In genomic region chr10:117241541-117242462, GRCh38 we compare ENCODE assay signal across 10 cellular contexts. TPM values are rescaled to one million over a fixed set of nuclear protein-coding genes. Genes with fewer than 3 reads are reported as not detected.
DNase-seq lines count a peak whose midpoint lies in the region; ATAC-seq and TF ChIP-seq lines count a peak whose summit lies in the region.
"Had no signal": no experiment of that assay in that cellular context is flagged by ENCODE, and none has a peak within 500 bp of the region (broad histone marks: within the 10 kb centered on the region; RNA-seq: fewer than 3 reads in every experiment).

No MANE protein-coding gene starts in this region.

- no peak overlapping the region for H3K27ac ChIP-seq in lower lobe of right lung

- peaks cover 9% of the 10 kb centered on the region for H3K4me1 Mint-ChIP-seq in stimulated activated naive CD8-positive, alpha-beta T cell treated with anti-CD3 and anti-CD28 coated beads, Interleukin-15, Interleukin-2, amounts not matched to agents 100 ng/mL and 50 ng/mL, for 24 hours (ENCODE audit: low read depth)
- H3K4me1 Mint-ChIP-seq in central memory CD8-positive, alpha-beta T cell, result no peaks in the 10 kb centered on the region

- ATAC-seq in stimulated activated naive CD8-positive, alpha-beta T cell treated with anti-CD3 and anti-CD28 coated beads, Interleukin-15, Interleukin-2, amounts not matched to agents 100 U/mL and 50 U/mL, for 24 hours, result no peak
- no peak for ATAC-seq in central memory CD8-positive, alpha-beta T cell (replicated peaks; ENCODE audit: extremely low read depth, poor library complexity, severe bottlenecking)
- ATAC-seq in lower lobe of right lung (peak in 1 of 2 donors; percentile 24), GM21390 (IDR thresholded peaks at IDR 0.05; ENCODE audit: unreplicated experiment) (no peak), GM21360 (IDR thresholded peaks at IDR 0.05; ENCODE audit: unreplicated experiment) (no peak)

- H3K27ac Mint-ChIP-seq in stimulated activated naive CD8-positive, alpha-beta T cell treated with anti-CD3 and anti-CD28 coated beads, Interleukin-15, Interleukin-2, amounts not matched to agents 100 ng/mL and 50 ng/mL, for 24 hours, result no peak overlapping the region
- H3K27ac Mint-ChIP-seq in central memory CD8-positive, alpha-beta T cell (ENCODE audit: low read depth), result no peak overlapping the region
- H3K27ac Mint-ChIP-seq: T-helper 1 cell treated with Interleukin-12 subunit alpha and Interleukin-12 subunit beta and Interleukin-4 antibody, amounts not matched to agents 30 μg/mL and 1 μg/mL, for 36 hours had no signal

- TF ChIP-seq CTCF in lower lobe of right lung (IDR thresholded peaks at IDR 0.05), result no peak

- H3K4me1 ChIP-seq in lower lobe of right lung, result peaks cover 6% of the 10 kb centered on the region

- H3K27me3 ChIP-seq in lower lobe of right lung (ENCODE audit: low read depth), result peaks cover 46% of the 10 kb centered on the region

- H3K36me3 ChIP-seq in lower lobe of right lung, result no peaks in the 10 kb centered on the region

- no peaks in the 10 kb centered on the region for H3K9me3 Mint-ChIP-seq in stimulated activated naive CD8-positive, alpha-beta T cell treated with anti-CD3 and anti-CD28 coated beads, Interleukin-15, Interleukin-2, amounts not matched to agents 100 ng/mL and 50 ng/mL, for 24 hours
- H3K9me3 Mint-ChIP-seq in central memory CD8-positive, alpha-beta T cell, result no peaks in the 10 kb centered on the region
- H3K9me3 Mint-ChIP-seq: T-helper 1 cell treated with Interleukin-12 subunit alpha and Interleukin-12 subunit beta and Interleukin-4 antibody, amounts not matched to agents 30 μg/mL and 1 μg/mL, for 36 hours had no signal

- H3K4me3 Mint-ChIP-seq in stimulated activated naive CD8-positive, alpha-beta T cell treated with anti-CD3 and anti-CD28 coated beads, Interleukin-15, Interleukin-2, amounts not matched to agents 100 ng/mL and 50 ng/mL, for 24 hours, result peak overlapping the region; percentile 51
- peak overlapping the region; percentile 12 for H3K4me3 Mint-ChIP-seq in central memory CD8-positive, alpha-beta T cell
- H3K4me3 Mint-ChIP-seq: T-helper 1 cell treated with Interleukin-12 subunit alpha and Interleukin-12 subunit beta and Interleukin-4 antibody, amounts not matched to agents 30 μg/mL and 1 μg/mL, for 36 hours had no signal

- H3K36me3 Mint-ChIP-seq in stimulated activated naive CD8-positive, alpha-beta T cell treated with anti-CD3 and anti-CD28 coated beads, Interleukin-15, Interleukin-2, amounts not matched to agents 100 ng/mL and 50 ng/mL, for 24 hours (ENCODE audit: low read depth), result no peaks in the 10 kb centered on the region
- no peaks in the 10 kb centered on the region for H3K36me3 Mint-ChIP-seq in central memory CD8-positive, alpha-beta T cell (ENCODE audit: insufficient read depth)

- intact Hi-C loops in lower lobe of right lung (cut with DNase I), result no loop called here

- H3K9me3 ChIP-seq in lower lobe of right lung, result no peaks in the 10 kb centered on the region

- no peak for DNase-seq in stimulated activated naive CD8-positive, alpha-beta T cell treated with anti-CD3 and anti-CD28 coated beads, Interleukin-15, Interleukin-2, amounts not matched to agents 100 U/mL and 50 U/mL, for 24 hours
- DNase-seq in central memory CD8-positive, alpha-beta T cell (ENCODE audit: low spot score in 2 of 2), result no peak
- DNase-seq in lower lobe of right lung (no peak), NCI-H2081 treated with DMSO at 0.1 percent for 48 hours (lab: John Stamatoyannopoulos, UW) (no peak), NOMO-1 treated with DMSO at 0.1 percent for 48 hours (lab: John Stamatoyannopoulos, UW; ENCODE audit: unreplicated experiment) (no peak)
- DNase-seq: GDM1 had no signal

- peak overlapping the region; percentile 25 for H3K4me3 ChIP-seq in lower lobe of right lung

- H3K27me3 Mint-ChIP-seq in stimulated activated naive CD8-positive, alpha-beta T cell treated with anti-CD3 and anti-CD28 coated beads, Interleukin-15, Interleukin-2, amounts not matched to agents 100 ng/mL and 50 ng/mL, for 24 hours, result peaks cover 35% of the 10 kb centered on the region
- peaks cover 63% of the 10 kb centered on the region for H3K27me3 Mint-ChIP-seq in central memory CD8-positive, alpha-beta T cell

RNA-seq across cellular contexts. Expression of gene SLC18A2, which starts 0.9 kb away (rescaled TPM):
- 6.3 TPM for total RNA-seq in lower lobe of right lung

RNA-seq across cellular contexts. Expression of gene KCNK18, which starts 44.5 kb away (rescaled TPM):
- total RNA-seq in lower lobe of right lung, result not detected
